ENCODE assay signal across 1 cellular context in genomic region chr4:2792711-2793577, GRCh38.
TF ChIP-seq lines count a peak whose summit lies in the region.

SH3BP2 (plus strand) TSS chr4:2793085; CDS start chr4:2820618, 27,533 bp downstream.

TF ChIP-seq in K562, 482 proteins besides CTCF, POLR2A, EP300 and RAD21 (continued from another document and continues in another):
- TF ChIP-seq USF2 (CRISPR knock-in tag; IDR thresholded peaks at IDR 0.05) (peak; percentile 49; the same call in 1 of the 2 replicates), SMAD2 (IDR thresholded peaks at IDR 0.05; ENCODE audit: low read depth, low read length) (no peak), NFATC3 (IDR thresholded peaks at IDR 0.05) (no peak), TRIM24 (IDR thresholded peaks at IDR 0.05) (no peak), ZNF134 (CRISPR knock-in tag; conservative IDR thresholded peaks at IDR 0.05) (no peak), ETS1 (conservative IDR thresholded peaks at IDR 0.05; ENCODE audit: control insufficient read depth, low read depth, low read length) (no peak), SAP30 (IDR thresholded peaks at IDR 0.05; ENCODE audit: borderline replicate concordance, insufficient read depth, low read depth, low read length, poor library complexity, severe bottlenecking) (peak; percentile 0), THRA (IDR thresholded peaks at IDR 0.05) (no peak), GABPB2 (CRISPR knock-in tag; conservative IDR thresholded peaks at IDR 0.05) (no peak), CHCHD3 (CRISPR knock-in tag; IDR thresholded peaks at IDR 0.05) (no peak), MCM3 (IDR thresholded peaks at IDR 0.05) (no peak), ZNF24 (IDR thresholded peaks at IDR 0.05) (no peak), ZBTB7A (IDR thresholded peaks at IDR 0.05; ENCODE audit: borderline replicate concordance, control insufficient read depth, low read depth, low read length) (peak; percentile 92; the same call in 1 of the 2 replicates), ELF2 (CRISPR knock-in tag; IDR thresholded peaks at IDR 0.05) (no peak), ZBTB8A (IDR thresholded peaks at IDR 0.05; ENCODE audit: partially characterized antibody) (no peak), ZNF668 (CRISPR knock-in tag; IDR thresholded peaks at IDR 0.05) (no peak), MTA2 (IDR thresholded peaks at IDR 0.05; ENCODE audit: low read depth) (no peak), MLLT1 (IDR thresholded peaks at IDR 0.05) (no peak), MCM5 (IDR thresholded peaks at IDR 0.05; ENCODE audit: low read depth) (no peak), ZNF12 (CRISPR knock-in tag; IDR thresholded peaks at IDR 0.05) (no peak), NCOA4 (IDR thresholded peaks at IDR 0.05; ENCODE audit: partially characterized antibody) (no peak), PHF8 (IDR thresholded peaks at IDR 0.05; ENCODE audit: borderline replicate concordance, low read length) (peak; percentile 43; the same call in 1 of the 2 replicates), PCBP1 (IDR thresholded peaks at IDR 0.05; ENCODE audit: low read depth, low read length, poor library complexity, severe bottlenecking) (peak; percentile 63), DDX20 (tag; IDR thresholded peaks at IDR 0.05; ENCODE audit: low read depth) (no peak), XRCC4 (IDR thresholded peaks at IDR 0.05; ENCODE audit: extremely low read depth, insufficient read depth, insufficient read length) (no peak), RERE (CRISPR knock-in tag; IDR thresholded peaks at IDR 0.05; ENCODE audit: borderline replicate concordance) (no peak), VEZF1 (CRISPR knock-in tag; IDR thresholded peaks at IDR 0.05) (peak; percentile 69), L3MBTL2 (IDR thresholded peaks at IDR 0.05) (peak; percentile 92), ARID3A (IDR thresholded peaks at IDR 0.05; ENCODE audit: borderline replicate concordance, low read depth, low read length) (no peak), ZBTB26 (CRISPR knock-in tag; IDR thresholded peaks at IDR 0.05) (no peak), ZZZ3 (IDR thresholded peaks at IDR 0.05) (no peak), PCBP2 (IDR thresholded peaks at IDR 0.05; ENCODE audit: low read depth, low read length, poor library complexity, severe bottlenecking) (no peak), UBTF (IDR thresholded peaks at IDR 0.05; ENCODE audit: borderline replicate concordance in 1 of 2, low read depth in 2 of 2, low read length in 2 of 2) (0 out of 4 replicates have a peak, but pooled peaks of 1 of the 2 experiments have one; percentile 14), RB1 (IDR thresholded peaks at IDR 0.05; ENCODE audit: low read depth) (no peak; the same call in 1 of the 2 replicates), ZFP36 (IDR thresholded peaks at IDR 0.05; ENCODE audit: low read depth, low read length, partially characterized antibody) (no peak), CHAMP1 (IDR thresholded peaks at IDR 0.05) (no peak), ZNF282 (CRISPR knock-in tag; IDR thresholded peaks at IDR 0.05) (no peak), HNRNPLL (IDR thresholded peaks at IDR 0.05; ENCODE audit: low read depth, low read length, poor library complexity, severe bottlenecking) (no peak), DLX4 (CRISPR knock-in tag; IDR thresholded peaks at IDR 0.05) (no peak), HNRNPL (IDR thresholded peaks at IDR 0.05; ENCODE audit: low read depth, low read length) (0 out of 2 replicates have a peak, but pooled peaks have one; percentile 63), ZNF224 (CRISPR knock-in tag; IDR thresholded peaks at IDR 0.05) (no peak), EGR1 (conservative IDR thresholded peaks at IDR 0.05) (0 out of 2 replicates have a peak, but pooled peaks have one; percentile 25)
